ENCODE assay signal across 13 cellular contexts in the genomic region with DNA sequence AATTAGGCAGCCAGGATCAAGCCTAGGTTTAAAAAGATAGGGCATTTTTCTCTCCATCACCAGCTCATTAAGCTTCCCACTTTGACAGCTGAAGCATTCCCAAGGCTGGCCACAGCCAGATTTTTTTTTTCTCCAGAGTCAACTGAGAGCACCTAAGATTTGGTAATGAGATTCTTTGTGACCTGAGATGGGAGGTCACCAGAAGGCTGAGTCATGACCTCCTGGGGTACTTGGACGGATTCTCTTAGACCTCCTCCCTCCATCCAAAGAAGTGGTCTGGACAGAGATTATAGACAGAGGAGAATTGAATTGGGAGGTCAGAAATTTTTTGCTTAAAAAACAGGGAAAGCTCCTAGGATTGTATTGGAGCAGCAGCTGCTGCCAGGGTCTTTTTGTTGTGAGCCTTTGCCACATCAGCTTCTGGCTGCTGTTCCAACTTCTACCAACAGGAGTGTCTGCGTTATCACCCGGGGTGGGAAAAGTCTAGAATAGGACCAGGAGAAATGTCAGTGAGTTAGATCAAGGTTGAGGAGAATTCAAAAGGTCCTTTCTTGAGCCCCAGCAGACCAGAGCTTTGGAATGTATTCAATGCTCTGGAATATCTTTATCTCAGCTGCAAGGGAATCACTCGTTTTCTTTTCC.
A peak's percentile ranks its signal among the peaks of the same experiment; 100 is the strongest.
DNase-seq lines count a peak whose midpoint lies in the region; ATAC-seq and TF ChIP-seq lines count a peak whose summit lies in the region.
"Had no signal": no experiment of that assay in that cellular context is flagged by ENCODE, and none has a peak within 500 bp of the region (broad histone marks: within the 10 kb centered on the region; RNA-seq: fewer than 3 reads in every experiment).

No MANE protein-coding gene starts in this region.

- H3K36me3 ChIP-seq in heart right ventricle (no peaks in the 10 kb centered on the region), vagina (no peaks in the 10 kb centered on the region)
- H3K36me3 ChIP-seq: tibial artery had no signal

- H3K27me3 ChIP-seq in heart right ventricle (peaks cover 0 to 9% (median 0%) of the 10 kb centered on the region in 7 donors), foreskin keratinocyte (no peaks in the 10 kb centered on the region), vagina (no peaks in the 10 kb centered on the region)
- H3K27me3 ChIP-seq: tibial artery had no signal

- DNase-seq in heart right ventricle: no peak
- no peak for DNase-seq in Right ventricle myocardium inferior (ENCODE audit: missing footprints)
- peak; percentile 90 for DNase-seq in NCI-H82 (lab: John Stamatoyannopoulos, UW)
- DNase-seq in foreskin keratinocyte: no peak
- DNase-seq in vagina (ENCODE audit: extremely low spot score in 2 of 2): peak; percentile 49 to 58
- DNase-seq in NCI-H1048 (lab: John Stamatoyannopoulos, UW): no peak
- DNase-seq in NCI-H187 (lab: John Stamatoyannopoulos, UW): no peak
- DNase-seq: activated CD4-positive, alpha-beta T cell treated with anti-CD3 and anti-CD28 coated beads, Interleukin-2, amount 50 U/mL, for 1 hour; activated effector memory CD4-positive, alpha-beta T cell treated with anti-CD3 and anti-CD28 coated beads, Interleukin-2, amount 50 U/mL, for 16 hours; NCI-H226; SW 1271; tibial artery had no signal

- H3K27ac ChIP-seq in heart right ventricle (no peak overlapping the region), foreskin keratinocyte (no peak overlapping the region), vagina (no peak overlapping the region)
- H3K27ac ChIP-seq: tibial artery had no signal

- 25 to 27% methylated on average over 4 of the region's 4 CpGs for WGBS in heart right ventricle, 2 donors

- intact Hi-C loops in heart right ventricle (cut with DNase I) (no loop called here), Right ventricle myocardium inferior (cut with DNase I) (no loop called here), vagina (cut with DNase I) (no loop called here)

- TF ChIP-seq CTCF in heart right ventricle (IDR thresholded peaks at IDR 0.05) (peak in 5 of 9 donors; percentile 14 to 24 (median 21)), foreskin keratinocyte (conservative IDR thresholded peaks at IDR 0.05) (peak; percentile 28), vagina (IDR thresholded peaks at IDR 0.05) (no peak)

- H3K4me3 ChIP-seq in heart right ventricle (no peak overlapping the region), vagina (no peak overlapping the region)
- H3K4me3 ChIP-seq: tibial artery had no signal

- no peak for ATAC-seq in heart right ventricle
- ATAC-seq in Right ventricle myocardium inferior: no peak
- ATAC-seq in foreskin keratinocyte: no peak
- no peak for ATAC-seq in HG03520 (IDR thresholded peaks at IDR 0.05; ENCODE audit: unreplicated experiment)

- no peak for TF ChIP-seq POLR2A in vagina (IDR thresholded peaks at IDR 0.05)

- no peaks in the 10 kb centered on the region for H3K9me3 ChIP-seq in heart right ventricle
- H3K9me3 ChIP-seq in vagina: no peaks in the 10 kb centered on the region
- H3K9me3 ChIP-seq: tibial artery had no signal

- no peaks in the 10 kb centered on the region for H3K4me1 ChIP-seq in heart right ventricle
- H3K4me1 ChIP-seq in foreskin keratinocyte: no peaks in the 10 kb centered on the region
- no peaks in the 10 kb centered on the region for H3K4me1 ChIP-seq in vagina
- H3K4me1 ChIP-seq: tibial artery had no signal

Comparison
In these comparisons a context has a peak if more than half of its experiments do, and no peak if none do; other contexts are left out.
1. DNase-seq: peak in NCI-H82 (single experiment) and vagina (2 of 2); none in heart right ventricle (0 of 2), Right ventricle myocardium inferior (single experiment), foreskin keratinocyte (0 of 2), NCI-H1048 (single experiment) and NCI-H187 (0 of 2).
2. CTCF ChIP-seq: peak in heart right ventricle (5 of 9) and foreskin keratinocyte (single experiment); none in vagina (0 of 3).